In genomic region chr4:18105023-18106011, GRCh38 we compare ENCODE assay signal across 15 cellular contexts.
DNase-seq lines count a peak whose midpoint lies in the region; ATAC-seq and TF ChIP-seq lines count a peak whose summit lies in the region.
"Had no signal": no experiment of that assay in that cellular context is flagged by ENCODE, and none has a peak within 500 bp of the region (broad histone marks: within the 10 kb centered on the region; RNA-seq: fewer than 3 reads in every experiment).

No MANE protein-coding gene starts in this region.

- no peak overlapping the region for H3K4me3 ChIP-seq in MG63
- H3K4me3 ChIP-seq: PC-9, right lobe of liver had no signal

- TF ChIP-seq CTCF in GM13976 (IDR thresholded peaks at IDR 0.05; ENCODE audit: borderline replicate concordance, control extremely low read depth, extremely low read depth, insufficient read depth, missing control alignments) = no peak

- no peak overlapping the region for H3K4me3 Mint-ChIP-seq in activated CD4-positive, alpha-beta T cell treated with anti-CD3 and anti-CD28 coated beads, Interleukin-2, amount 10 ng/mL, durations not matched to agents 24 days and 14 days
- H3K4me3 Mint-ChIP-seq: brain had no signal

- H3K27me3 Mint-ChIP-seq in activated CD4-positive, alpha-beta T cell treated with anti-CD3 and anti-CD28 coated beads, Interleukin-2, amount 10 ng/mL, durations not matched to agents 24 days and 14 days = peaks cover 2% of the 10 kb centered on the region
- H3K27me3 Mint-ChIP-seq: brain had no signal

- H3K4me1 Mint-ChIP-seq in activated CD4-positive, alpha-beta T cell treated with anti-CD3 and anti-CD28 coated beads, Interleukin-2, amount 10 ng/mL, durations not matched to agents 24 days and 14 days = no peaks in the 10 kb centered on the region
- H3K4me1 Mint-ChIP-seq: brain had no signal

- no peaks in the 10 kb centered on the region for H3K9me3 Mint-ChIP-seq in activated CD4-positive, alpha-beta T cell treated with anti-CD3 and anti-CD28 coated beads, Interleukin-2, amount 10 ng/mL, durations not matched to agents 24 days and 14 days
- H3K9me3 Mint-ChIP-seq: naive B cell had no signal

- no peaks in the 10 kb centered on the region for H3K36me3 ChIP-seq in MG63
- H3K36me3 ChIP-seq: right lobe of liver had no signal

- peak; percentile 2 for DNase-seq in GM13976 (ENCODE audit: low spot score)
- DNase-seq in T1000 (lab: John Stamatoyannopoulos, UW) = no peak
- DNase-seq in foreskin melanocyte = no peak
- no peak for DNase-seq in activated CD4-positive, alpha-beta T cell treated with anti-CD3 and anti-CD28 coated beads, Interleukin-2, amount 10 ng/mL, durations not matched to agents 24 days and 14 days
- DNase-seq in MG63 = no peak
- DNase-seq: ACHN; activated T-cell treated with anti-CD3 and anti-CD28 coated beads, Interleukin-2, amount 50 U/mL, for 1 hour; naive B cell; NCI-H1694 treated with DMSO at 0.1 percent for 48 hours; PC-9; right lobe of liver had no signal

- in situ Hi-C loops in GM13976 (cut with MboI; ENCODE audit: low sequenced_read_pairs, unreplicated experiment) = no loop called here

- ATAC-seq in GM19397 (IDR thresholded peaks at IDR 0.05; ENCODE audit: unreplicated experiment) (peak; percentile 58), HG02798 (IDR thresholded peaks at IDR 0.05; ENCODE audit: poor library complexity, unreplicated experiment) (peak; percentile 68), HG03520 (IDR thresholded peaks at IDR 0.05; ENCODE audit: unreplicated experiment) (peak; percentile 75)
- ATAC-seq: right lobe of liver had no signal

- intact Hi-C loops in activated CD4-positive, alpha-beta T cell treated with anti-CD3 and anti-CD28 coated beads, Interleukin-2, amount 10 ng/mL, durations not matched to agents 24 days and 14 days (cut with micrococcal nuclease) = no loop called here

- no peaks in the 10 kb centered on the region for H3K36me3 Mint-ChIP-seq in activated CD4-positive, alpha-beta T cell treated with anti-CD3 and anti-CD28 coated beads, Interleukin-2, amount 10 ng/mL, durations not matched to agents 24 days and 14 days (ENCODE audit: low read depth)
- H3K36me3 Mint-ChIP-seq: brain, naive B cell had no signal

- no peak overlapping the region for H3K27ac Mint-ChIP-seq in activated CD4-positive, alpha-beta T cell treated with anti-CD3 and anti-CD28 coated beads, Interleukin-2, amount 10 ng/mL, durations not matched to agents 24 days and 14 days
- H3K27ac Mint-ChIP-seq: brain had no signal

- H3K27me3 ChIP-seq in MG63 = no peaks in the 10 kb centered on the region
- H3K27me3 ChIP-seq: right lobe of liver had no signal

- H3K9me3 ChIP-seq in MG63 = no peaks in the 10 kb centered on the region
- H3K9me3 ChIP-seq: right lobe of liver had no signal
